ENCODE assay signal across 8 cellular contexts in the genomic region with DNA sequence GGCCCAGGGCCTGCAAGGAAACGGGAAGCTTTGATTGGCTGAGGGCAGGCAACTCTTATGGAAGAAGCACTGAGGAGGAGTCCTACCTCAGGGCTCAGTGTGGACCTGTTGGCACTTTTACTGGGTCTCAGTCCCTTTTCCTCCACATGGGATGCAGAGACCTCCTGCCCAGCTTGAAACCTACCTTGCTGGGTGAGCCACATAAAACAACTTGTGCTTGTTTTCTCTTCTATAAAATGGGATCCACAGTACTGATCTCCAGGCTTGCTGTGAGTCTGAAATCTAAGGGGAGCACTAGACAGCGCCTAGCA. TPM values are rescaled to one million over a fixed set of nuclear protein-coding genes. Genes with fewer than 3 reads are reported as not detected.
DNase-seq lines count a peak whose midpoint lies in the region; ATAC-seq and TF ChIP-seq lines count a peak whose summit lies in the region.

No MANE protein-coding gene starts in this region.

- no peaks in the 10 kb centered on the region for H3K9me3 ChIP-seq in IMR-90 (ENCODE audit: control insufficient read depth, insufficient read depth, low read length)
- no peaks in the 10 kb centered on the region for H3K9me3 ChIP-seq in naive thymus-derived CD4-positive, alpha-beta T cell (ENCODE audit: control insufficient read depth in 2 of 3, low read length in 3 of 3)

- peak overlapping the region; percentile 98 for H2AK9ac ChIP-seq in IMR-90 (replicated peaks; ENCODE audit: low read depth, low read length, poor library complexity)

- CTCF ChIA-PET in IMR-90 (lab: Yijun Ruan, JAX) = interaction anchor here (0.8 kb wide), 1 partner anchor 49 kb away, joined by 3 read pairs; no protein-coding TSS in a partner anchor
- CTCF ChIA-PET in naive thymus-derived CD4-positive, alpha-beta T cell (lab: Charles Lee) = interaction anchor here (0.7 to 1.6 kb wide), 2 partner anchors 13 to 17 kb away, joined by 3 to 7 read pairs; a partner anchor contains a TSS

- peaks cover 27 to 53% of the 10 kb centered on the region in 2 experiments for H3K79me1 ChIP-seq in IMR-90 (ENCODE audit: low read depth in 1 of 2, low read length in 2 of 2)

- peak overlapping the region; percentile 70 for H3K23ac ChIP-seq in IMR-90 (ENCODE audit: low read depth, low read length)

- H3K9me3 Mint-ChIP-seq in CD14-positive monocyte = peaks cover 0 to 6% (median 3%) of the 10 kb centered on the region in 7 donors
- H3K9me3 Mint-ChIP-seq in central memory CD8-positive, alpha-beta T cell = no peaks in the 10 kb centered on the region
- no peaks in the 10 kb centered on the region for H3K9me3 Mint-ChIP-seq in naive thymus-derived CD4-positive, alpha-beta T cell

- whole genome bisulfite sequencing in IMR-90 (ENCODE audit: extremely low coverage in 2 of 2, insufficient read length in 1 of 2), 2 experiments = no CpG with 5 or more reads among the region's 2 CpGs

- peak overlapping the region; percentile 98 for H3K4ac ChIP-seq in IMR-90 (ENCODE audit: low read depth, low read length)

- peak overlapping the region; percentile 20; the same call in 1 of the 2 replicates for H2AK5ac ChIP-seq in IMR-90 (ENCODE audit: low read depth, low read length)

- H3K9me1 ChIP-seq in IMR-90 (ENCODE audit: insufficient read depth, low read length) = peaks cover 22% of the 10 kb centered on the region

- DNase-seq in CD14-positive monocyte (ENCODE audit: low spot score) (no peak), IMR-90 (no peak), D341Med (ENCODE audit: low spot score) (no peak), amygdala (lab: John Stamatoyannopoulos, UW) (no peak)
- no peak for DNase-seq in central memory CD8-positive, alpha-beta T cell (ENCODE audit: low spot score in 2 of 2)
- no peak for DNase-seq in naive thymus-derived CD4-positive, alpha-beta T cell

- no peak for TF ChIP-seq RAD21 in IMR-90 (IDR thresholded peaks at IDR 0.05; ENCODE audit: low read length)

- in situ Hi-C loops in IMR-90 (cut with MboI; ENCODE audit: low sequenced_read_pairs) = no loop called here

- intact Hi-C loops in CD14-positive monocyte (cut with micrococcal nuclease) (no loop called here), IMR-90 (cut with micrococcal nuclease) (no loop called here)
- intact Hi-C loops in naive thymus-derived CD4-positive, alpha-beta T cell (cut with micrococcal nuclease) = loop anchor here (5.0 to 10.0 kb wide), 4 partner anchors 38 to 410 kb away; a partner anchor contains a TSS

- H3K27me3 ChIP-seq in IMR-90 (ENCODE audit: control insufficient read depth, insufficient read depth, low read length) = no peaks in the 10 kb centered on the region
- no peaks in the 10 kb centered on the region for H3K27me3 ChIP-seq in naive thymus-derived CD4-positive, alpha-beta T cell (ENCODE audit: control insufficient read depth in 2 of 2, insufficient read depth in 2 of 2, low read length in 2 of 2)

- dilution Hi-C loops in IMR-90 (cut with HindIII; ENCODE audit: low sequenced_read_pairs, unreplicated experiment) = no loop called here

- no peak overlapping the region for H2BK120ac ChIP-seq in IMR-90 (ENCODE audit: low read depth, low read length)

- peaks cover 17% of the 10 kb centered on the region for H3K4me1 ChIP-seq in IMR-90 (ENCODE audit: control insufficient read depth, insufficient read depth, low read length)
- H3K4me1 ChIP-seq in naive thymus-derived CD4-positive, alpha-beta T cell (ENCODE audit: control insufficient read depth in 2 of 2, insufficient read depth in 2 of 2, low read length in 2 of 2) = peaks cover 27 to 36% of the 10 kb centered on the region in 2 donors

- no peak overlapping the region for H3K4me2 ChIP-seq in IMR-90 (ENCODE audit: low read depth, low read length)

- 0 out of 3 replicates have a peak overlapping the region, but pooled peaks have one; percentile 23 for H2BK15ac ChIP-seq in IMR-90 (ENCODE audit: low read depth, low read length)

- ATAC-seq in IMR-90 (ENCODE audit: low read depth) = no peak
- no peak for ATAC-seq in central memory CD8-positive, alpha-beta T cell (replicated peaks; ENCODE audit: extremely low read depth, poor library complexity, severe bottlenecking)
- ATAC-seq in naive thymus-derived CD4-positive, alpha-beta T cell = no peak
- no peak for ATAC-seq in GM18498 (IDR thresholded peaks at IDR 0.05; ENCODE audit: unreplicated experiment)
- ATAC-seq in GM18505 (IDR thresholded peaks at IDR 0.05; ENCODE audit: unreplicated experiment) = no peak

- peak overlapping the region; percentile 99 to 100 for H3K4me3 Mint-ChIP-seq in CD14-positive monocyte
- H3K4me3 Mint-ChIP-seq in central memory CD8-positive, alpha-beta T cell = peak overlapping the region; percentile 92
- H3K4me3 Mint-ChIP-seq in naive thymus-derived CD4-positive, alpha-beta T cell = peak overlapping the region; percentile 92 to 100 (median 96)

- H2BK20ac ChIP-seq in IMR-90 (ENCODE audit: low read depth, low read length) = no peak overlapping the region; the same call in 1 of the 2 replicates

- H3K27ac Mint-ChIP-seq in CD14-positive monocyte = peak overlapping the region; percentile 95 to 98 (median 97)
- H3K27ac Mint-ChIP-seq in central memory CD8-positive, alpha-beta T cell (ENCODE audit: low read depth) = peak overlapping the region; percentile 99
- peak overlapping the region; percentile 91 to 99 (median 97) for H3K27ac Mint-ChIP-seq in naive thymus-derived CD4-positive, alpha-beta T cell

- peak overlapping the region; percentile 100 for H3K14ac ChIP-seq in IMR-90 (replicated peaks; ENCODE audit: low read depth, low read length)

- no peak overlapping the region for H3K27ac ChIP-seq in IMR-90 (ENCODE audit: insufficient read depth, low read length)
- peak overlapping the region; percentile 76 for H3K27ac ChIP-seq in naive thymus-derived CD4-positive, alpha-beta T cell (ENCODE audit: low read depth, low read length)

- BruUV-seq in IMR-90 (replicated peaks; lab: Mats Ljungman, UMichigan) = no TSS peak

- POLR2A ChIA-PET in IMR-90 (lab: Charles Lee; ENCODE audit: unreplicated experiment) = no interaction called here
- POLR2A ChIA-PET in naive thymus-derived CD4-positive, alpha-beta T cell (lab: Charles Lee) = interaction anchor here (0.6 to 4.4 kb wide), 8 partner anchors 9 to 309 kb away, joined by 3 to 32 read pairs (median 8); a partner anchor contains a TSS

- peak overlapping the region; percentile 71 to 97 for H4K8ac ChIP-seq in IMR-90 (ENCODE audit: low read depth in 2 of 2, low read length in 2 of 2)

- no peak overlapping the region for H3K4me3 ChIP-seq in IMR-90 (ENCODE audit: insufficient read depth, low read depth, low read length)
- peak overlapping the region; percentile 91 for H3K4me3 ChIP-seq in naive thymus-derived CD4-positive, alpha-beta T cell (ENCODE audit: low read length)

- H3K18ac ChIP-seq in IMR-90 (ENCODE audit: low read depth, low read length) = no peak overlapping the region

- TF ChIP-seq CTCF in CD14-positive monocyte (IDR thresholded peaks at IDR 0.05) (no peak), IMR-90 (conservative IDR thresholded peaks at IDR 0.05; ENCODE audit: low read depth, low read length) (no peak)

- H3K4me1 Mint-ChIP-seq in CD14-positive monocyte = peaks cover 50% of the 10 kb centered on the region
- peaks cover 45% of the 10 kb centered on the region for H3K4me1 Mint-ChIP-seq in central memory CD8-positive, alpha-beta T cell
- peaks cover 41 to 60% (median 51%) of the 10 kb centered on the region in 7 donors for H3K4me1 Mint-ChIP-seq in naive thymus-derived CD4-positive, alpha-beta T cell

- H4K5ac ChIP-seq in IMR-90 (ENCODE audit: low read depth, low read length) = peak overlapping the region; percentile 78

- no peak overlapping the region for H3K56ac ChIP-seq in IMR-90 (ENCODE audit: extremely low read depth, insufficient read depth, low read length)

- H3K27me3 Mint-ChIP-seq in CD14-positive monocyte (ENCODE audit: low read depth in 3 of 3) = peaks cover 0 to 3% (median 2%) of the 10 kb centered on the region in 3 donors
- no peaks in the 10 kb centered on the region for H3K27me3 Mint-ChIP-seq in central memory CD8-positive, alpha-beta T cell
- H3K27me3 Mint-ChIP-seq in naive thymus-derived CD4-positive, alpha-beta T cell = no peaks in the 10 kb centered on the region

- peaks cover 2 to 3% of the 10 kb centered on the region in 2 donors for H3K36me3 Mint-ChIP-seq in CD14-positive monocyte
- H3K36me3 Mint-ChIP-seq in central memory CD8-positive, alpha-beta T cell (ENCODE audit: insufficient read depth) = peaks cover 11% of the 10 kb centered on the region
- peaks cover 0 to 8% (median 0%) of the 10 kb centered on the region in 5 donors for H3K36me3 Mint-ChIP-seq in naive thymus-derived CD4-positive, alpha-beta T cell

- no peaks in the 10 kb centered on the region; the same call in 1 of the 2 replicates for H4K20me1 ChIP-seq in IMR-90 (ENCODE audit: insufficient read depth, low read length)

- peak overlapping the region; percentile 82 for H2AFZ ChIP-seq in IMR-90 (replicated peaks; ENCODE audit: low read length, poor library complexity)

- H3K9ac ChIP-seq in IMR-90 (ENCODE audit: low read depth, low read length) = no peak overlapping the region

- no peaks in the 10 kb centered on the region for H3K36me3 ChIP-seq in IMR-90 (ENCODE audit: control insufficient read depth, insufficient read depth, low read length)
- no peaks in the 10 kb centered on the region for H3K36me3 ChIP-seq in naive thymus-derived CD4-positive, alpha-beta T cell (ENCODE audit: control insufficient read depth in 2 of 3, insufficient read depth in 3 of 3, low read length in 3 of 3)

- TF ChIP-seq POLR2A in IMR-90 (IDR thresholded peaks at IDR 0.05; ENCODE audit: low read depth, low read length) (no peak), GM18505 (IDR thresholded peaks at IDR 0.05; ENCODE audit: borderline replicate concordance, extremely low read depth, insufficient read depth, insufficient read length) (no peak)

- peak overlapping the region; percentile 78 for H4K91ac ChIP-seq in IMR-90 (ENCODE audit: insufficient read depth, low read depth, low read length)

- H2BK5ac ChIP-seq in IMR-90 (ENCODE audit: low read depth, low read length, poor library complexity, severe bottlenecking) = peak overlapping the region; percentile 2

RNA-seq across cellular contexts. Expression of a gene that starts 4.0 kb away (rescaled TPM):
- polyA plus RNA-seq in CD14-positive monocyte (100 to 1,000 TPM; 114 to 124 TPM), IMR-90 (2012; rRNA removed) (80.2 and 104 TPM in 2 replicates)
- total RNA-seq in IMR-90 (2012; rRNA removed) = 182 and 587 TPM in 2 replicates
- polyA plus RNA-seq in IMR-90 (2012; cell fraction: cytosol; rRNA removed) = 13.7 and 17.9 TPM in 2 replicates
- polyA plus RNA-seq in IMR-90 (2012; cell fraction: nucleus; rRNA removed; ENCODE audit: low replicate concordance) = 21.2 and 52.6 TPM in 2 replicates
- 100 to 1,000 TPM; 222 to 488 (median 270) TPM for total RNA-seq in naive thymus-derived CD4-positive, alpha-beta T cell
- 100 to 1,000 TPM; 133 to 200 TPM for polyA plus RNA-seq in naive thymus-derived CD4-positive, alpha-beta T cell

RNA-seq across cellular contexts. Expression of a gene that starts 17.3 kb away (rescaled TPM):
- under 1 TPM; 0.11 to 0.27 TPM for polyA plus RNA-seq in CD14-positive monocyte
- total RNA-seq in IMR-90 (2012; rRNA removed) = 1.6 and 1.7 TPM in 2 replicates
- 3.8 and 5.7 TPM in 2 replicates for polyA plus RNA-seq in IMR-90 (2012; rRNA removed)
- polyA plus RNA-seq in IMR-90 (2012; cell fraction: cytosol; rRNA removed) = 3.5 and 3.6 TPM in 2 replicates
- polyA plus RNA-seq in IMR-90 (2012; cell fraction: nucleus; rRNA removed; ENCODE audit: low replicate concordance) = 18.8 and 32.4 TPM in 2 replicates
- total RNA-seq in naive thymus-derived CD4-positive, alpha-beta T cell = 10 to 100 TPM in 1 of 5 experiments, 1 to 10 TPM in 4; 1.1 to 11.7 (median 1.6) TPM
- polyA plus RNA-seq in naive thymus-derived CD4-positive, alpha-beta T cell = 1 to 10 TPM in 1 of 2 donors, under 1 TPM in 1; 0.93 to 1.1 TPM

RNA-seq across cellular contexts. Expression of a gene that starts 28.3 kb away (rescaled TPM):
- polyA plus RNA-seq in CD14-positive monocyte (1 to 10 TPM; 1.5 to 1.9 TPM), IMR-90 (2012; rRNA removed) (33.7 and 42.9 TPM in 2 replicates)
- 36.1 and 37.1 TPM in 2 replicates for total RNA-seq in IMR-90 (2012; rRNA removed)
- 27.9 and 40.6 TPM in 2 replicates for polyA plus RNA-seq in IMR-90 (2012; cell fraction: cytosol; rRNA removed)
- polyA plus RNA-seq in IMR-90 (2012; cell fraction: nucleus; rRNA removed; ENCODE audit: low replicate concordance) = 24.0 and 102 TPM in 2 replicates
- total RNA-seq in naive thymus-derived CD4-positive, alpha-beta T cell = 10 to 100 TPM in 1 of 5 experiments, 1 to 10 TPM in 4; 2.5 to 41.7 (median 3.8) TPM
- 1 to 10 TPM; 1.4 to 2.5 TPM for polyA plus RNA-seq in naive thymus-derived CD4-positive, alpha-beta T cell

RNA-seq across cellular contexts. Expression of a gene that starts 39.0 kb away (rescaled TPM):
- 10 to 100 TPM; 68.4 to 72.7 TPM for polyA plus RNA-seq in CD14-positive monocyte
- total RNA-seq in IMR-90 (2012; rRNA removed) = 13.9 and 16.7 TPM in 2 replicates
- 60.7 and 75.1 TPM in 2 replicates for polyA plus RNA-seq in IMR-90 (2012; rRNA removed)
- 76.2 and 119 TPM in 2 replicates for polyA plus RNA-seq in IMR-90 (2012; cell fraction: cytosol; rRNA removed)
- polyA plus RNA-seq in IMR-90 (2012; cell fraction: nucleus; rRNA removed; ENCODE audit: low replicate concordance) = 11.3 and 58.5 TPM in 2 replicates
- total RNA-seq in naive thymus-derived CD4-positive, alpha-beta T cell = 10 to 100 TPM; 21.2 to 70.3 (median 25.7) TPM
- polyA plus RNA-seq in naive thymus-derived CD4-positive, alpha-beta T cell = 10 to 100 TPM; 63.2 to 74.2 TPM

Comparison
In these comparisons a context has a peak if more than half of its experiments do, and no peak if none do; other contexts are left out.
1. RNA of a gene that starts 28.3 kb away (polyA plus RNA-seq): 24.0 to 102 TPM in IMR-90; 1.4 to 2.5 TPM in naive thymus-derived CD4-positive, alpha-beta T cell and 1.5 to 1.9 TPM in CD14-positive monocyte; every median in the first group is over 4 times any median in the second.
2. intact Hi-C loops: an anchor here in naive thymus-derived CD4-positive, alpha-beta T cell (5.0 to 10.0 kb wide); none called in CD14-positive monocyte and IMR-90.
3. Peak in every context shown above with its lines, with median percentiles within 50 percentile points of each other: H3K27ac Mint-ChIP-seq and H3K4me3 Mint-ChIP-seq.